Comparison of ENCODE assay signal across 8 cellular contexts in genomic region chr20:34581341-34582189, GRCh38. TPM values are rescaled to one million over a fixed set of nuclear protein-coding genes. Genes with fewer than 3 reads are reported as not detected.
DNase-seq lines count a peak whose midpoint lies in the region; ATAC-seq, FAIRE-seq and TF ChIP-seq lines count a peak whose summit lies in the region.

No MANE protein-coding gene starts in this region.

- no peak overlapping the region for H3K4me3 Mint-ChIP-seq in GM23338

- H3K4me3 ChIP-seq in OCI-LY3 (ENCODE audit: low read length) (no peak overlapping the region), GM23338 (no peak overlapping the region)

- ATAC-seq in omental fat pad (ENCODE audit: low FRiP score) (peak; percentile 30), HG02763 (IDR thresholded peaks at IDR 0.05; ENCODE audit: unreplicated experiment) (no peak), HG03095 (IDR thresholded peaks at IDR 0.05; ENCODE audit: unreplicated experiment) (no peak), GM23338 (no peak)

- peaks cover 27% of the 10 kb centered on the region for H3K4me1 ChIP-seq in OCI-LY3 (ENCODE audit: low read length)
- no peaks in the 10 kb centered on the region for H3K4me1 ChIP-seq in GM23338 (ENCODE audit: insufficient read depth)

- H4K20me1 ChIP-seq in OCI-LY3 (ENCODE audit: insufficient read depth, low read length) = no peaks in the 10 kb centered on the region
- no peaks in the 10 kb centered on the region for H4K20me1 ChIP-seq in GM23338 (replicated peaks; ENCODE audit: insufficient read depth)

- H3K36me3 ChIP-seq in OCI-LY3 (replicated peaks; ENCODE audit: low read depth, low read length) (peaks cover 21% of the 10 kb centered on the region), GM23338 (ENCODE audit: insufficient read depth) (no peaks in the 10 kb centered on the region; the same call in 1 of the 2 replicates)

- no peaks in the 10 kb centered on the region for H3K9me2 ChIP-seq in GM23338 (ENCODE audit: insufficient read depth)

- H3K27me3 Mint-ChIP-seq in GM23338 (ENCODE audit: insufficient read depth, low read depth, poor library complexity) = peaks cover 4% of the 10 kb centered on the region

- H3K27ac ChIP-seq in OCI-LY3 (ENCODE audit: low read length) (peak overlapping the region; percentile 42), epithelial cell of prostate (peak overlapping the region; percentile 35), GM23338 (ENCODE audit: low read depth) (no peak overlapping the region)

- H3K4me1 Mint-ChIP-seq in GM23338 = no peaks in the 10 kb centered on the region

- TF ChIP-seq CTCF in OCI-LY3 (IDR thresholded peaks at IDR 0.05; ENCODE audit: low read depth, low read length) (no peak), omental fat pad (IDR thresholded peaks at IDR 0.05) (no peak), GM23338 (conservative IDR thresholded peaks at IDR 0.05; ENCODE audit: low read depth in 2 of 2) (no peak)

- H3K9me3 ChIP-seq in OCI-LY3 (ENCODE audit: insufficient read depth, low read length) = no peaks in the 10 kb centered on the region

- H3K4me2 ChIP-seq in OCI-LY3 (ENCODE audit: low read length) (peak overlapping the region; percentile 37), GM23338 (no peak overlapping the region)

- peaks cover 4% of the 10 kb centered on the region; the same call in 2 of the 3 replicates for H3K36me3 Mint-ChIP-seq in GM23338 (ENCODE audit: low read depth)

- H3K27me3 ChIP-seq in OCI-LY3 (ENCODE audit: low read depth, low read length) (no peaks in the 10 kb centered on the region), GM23338 (ENCODE audit: insufficient read depth) (no peaks in the 10 kb centered on the region)

- no peak for FAIRE-seq in GM12891 (lab: Jason Lieb, UNC)

- no peak overlapping the region for H3K27ac Mint-ChIP-seq in GM23338

- TF ChIP-seq POLR2A in GM12891 (IDR thresholded peaks at IDR 0.05; ENCODE audit: low read depth, low read length) = no peak

- DNase-seq in GM12891 (ENCODE audit: insufficient read length, low spot score) (no peak), epithelial cell of prostate (ENCODE audit: low read depth, low spot score) (no peak), omental fat pad (ENCODE audit: low spot score) (no peak), germinal center (ENCODE audit: low spot score) (no peak), GM23338 (ENCODE audit: low spot score) (no peak)

- H3K79me2 ChIP-seq in OCI-LY3 (ENCODE audit: low read length) (no peaks in the 10 kb centered on the region), GM23338 (replicated peaks; ENCODE audit: insufficient read depth) (no peaks in the 10 kb centered on the region)

- no peak overlapping the region for H2AFZ ChIP-seq in OCI-LY3 (ENCODE audit: low read depth, low read length)
- no peak overlapping the region for H2AFZ ChIP-seq in GM23338

- H3K9me3 Mint-ChIP-seq in GM23338 = no peaks in the 10 kb centered on the region

- no peak overlapping the region for H3K9ac ChIP-seq in OCI-LY3 (ENCODE audit: low read length)

- no peaks in the 10 kb centered on the region for H3F3A ChIP-seq in GM23338 (replicated peaks; ENCODE audit: low read depth)

TF ChIP-seq in GM12891, 5 proteins besides CTCF, POLR2A, EP300 and RAD21:
- TF ChIP-seq SPI1 (IDR thresholded peaks at IDR 0.05; ENCODE audit: low read depth, low read length) = peak; percentile 31; the same call in 1 of the 2 replicates
- TF ChIP-seq TAF1 (IDR thresholded peaks at IDR 0.05; ENCODE audit: low read depth, low read length) = no peak

TF ChIP-seq in GM23338, 12 proteins besides CTCF, POLR2A, EP300 and RAD21:
- TF ChIP-seq REST (IDR thresholded peaks at IDR 0.05; ENCODE audit: unreplicated experiment) (no peak), ZNF114 (CRISPR knock-in tag; IDR thresholded peaks at IDR 0.05) (no peak), ZNF462 (CRISPR knock-in tag; IDR thresholded peaks at IDR 0.05) (no peak), JUNB (IDR thresholded peaks at IDR 0.05; ENCODE audit: unreplicated experiment) (no peak), EZH2 (IDR thresholded peaks at IDR 0.05; ENCODE audit: low read depth, unreplicated experiment) (no peak), STAT1 (IDR thresholded peaks at IDR 0.05; ENCODE audit: unreplicated experiment) (no peak)

RNA-seq across cellular contexts. Expression of gene MAP1LC3A, which starts 23.0 kb away (rescaled TPM):
- polyA plus RNA-seq in GM12891 (2012; ENCODE audit: low read depth, missing spikeins) = 1.7 TPM
- 10 to 100 TPM; 50.1 to 76.1 (median 55.9) TPM for total RNA-seq in omental fat pad
- total RNA-seq in GM23338 (2014; rRNA removed; shearing (Covaris generic)) = 9.5 and 15.9 TPM in 2 replicates
- polyA plus RNA-seq in GM23338 (2016; fragmentation: Nextera tagmentation; extraction: Ambion mirVana) = 15.2 and 15.3 TPM in 2 replicates
